Comparison of ENCODE assay signal across 14 cellular contexts in genomic region chr6:108080010-108080780, GRCh38. TPM values are rescaled to one million over a fixed set of nuclear protein-coding genes. Genes with fewer than 3 reads are reported as not detected.
DNase-seq lines count a peak whose midpoint lies in the region; TF ChIP-seq lines count a peak whose summit lies in the region.
"Had no signal": no experiment of that assay in that cellular context is flagged by ENCODE, and none has a peak within 500 bp of the region (broad histone marks: within the 10 kb centered on the region; RNA-seq: fewer than 3 reads in every experiment).

No MANE protein-coding gene starts in this region.

- no peak overlapping the region for H3K9ac ChIP-seq in HUES48 (ENCODE audit: low read depth, low read length)

- no peak for TF ChIP-seq POLR2A in suprapubic skin (IDR thresholded peaks at IDR 0.05)

- H3K9me3 ChIP-seq in HUES48 (ENCODE audit: control insufficient read depth, insufficient read depth, low read length) (no peaks in the 10 kb centered on the region), suprapubic skin (no peaks in the 10 kb centered on the region)

- H3K36me3 ChIP-seq in HUES48 (ENCODE audit: control insufficient read depth, insufficient read depth, low read length): no peaks in the 10 kb centered on the region
- no peaks in the 10 kb centered on the region for H3K36me3 ChIP-seq in suprapubic skin

- H3K4me3 ChIP-seq in HUES48 (ENCODE audit: low read depth, low read length): no peak overlapping the region
- no peak overlapping the region for H3K4me3 ChIP-seq in suprapubic skin

- no peak for TF ChIP-seq EP300 in suprapubic skin (IDR thresholded peaks at IDR 0.05)

- DNase-seq in AG20443 (ENCODE audit: low spot score) (peak; percentile 75), amniotic epithelial cell (ENCODE audit: low read depth) (peak; percentile 34), hepatic stellate cell (ENCODE audit: low spot score) (peak; percentile 26), NCI-H82 treated with DMSO at 0.1 percent for 48 hours (lab: John Stamatoyannopoulos, UW; ENCODE audit: unreplicated experiment) (no peak), NCI-H510A treated with DMSO at 0.1 percent for 48 hours (lab: John Stamatoyannopoulos, UW) (no peak), suprapubic skin (ENCODE audit: low spot score in 2 of 2) (no peak)
- DNase-seq in central memory CD4-positive, alpha-beta T cell: no peak
- DNase-seq: activated CD4-positive, alpha-beta T cell treated with anti-CD3 and anti-CD28 coated beads for 48 hours; activated effector memory CD4-positive, alpha-beta T cell treated with Interleukin-2 at 50 U/mL for 16 hours; GOT3; Karpas-422; NCI-H446 had no signal

- H3K27ac ChIP-seq in HUES48 (ENCODE audit: low read depth, low read length) (peak overlapping the region; percentile 73), suprapubic skin (no peak overlapping the region)
- H3K27ac ChIP-seq: C4-2B had no signal

- WGBS in suprapubic skin: 69% methylated on average over 2 of the region's 2 CpGs

- 0 out of 2 replicates have a peak, but pooled peaks cover 6% of the 10 kb centered on the region for H3K27me3 ChIP-seq in HUES48 (ENCODE audit: control insufficient read depth, insufficient read depth, low read length)
- no peaks in the 10 kb centered on the region for H3K27me3 ChIP-seq in suprapubic skin

- H3K4me1 ChIP-seq in HUES48 (ENCODE audit: control insufficient read depth, insufficient read depth, low read length) (peaks cover 24% of the 10 kb centered on the region), suprapubic skin (peaks cover 1% of the 10 kb centered on the region)

- TF ChIP-seq CTCF in suprapubic skin (IDR thresholded peaks at IDR 0.05): no peak

RNA-seq across cellular contexts. Expression of gene OSTM1, which starts 5.7 kb away (rescaled TPM):
- 10 to 100 TPM; 26.9 to 44.5 (median 38.2) TPM for total RNA-seq in suprapubic skin

Comparison
In these comparisons a context has a peak if more than half of its experiments do, and no peak if none do; other contexts are left out.
1. DNase-seq: peak in AG20443 (single experiment), amniotic epithelial cell (single experiment) and hepatic stellate cell (single experiment); none in NCI-H82 treated with DMSO at 0.1 percent for 48 hours (single experiment), NCI-H510A treated with DMSO at 0.1 percent for 48 hours (single experiment), central memory CD4-positive, alpha-beta T cell (single experiment) and suprapubic skin (0 of 2).